ENCODE assay signal across 27 cellular contexts in the genomic region with DNA sequence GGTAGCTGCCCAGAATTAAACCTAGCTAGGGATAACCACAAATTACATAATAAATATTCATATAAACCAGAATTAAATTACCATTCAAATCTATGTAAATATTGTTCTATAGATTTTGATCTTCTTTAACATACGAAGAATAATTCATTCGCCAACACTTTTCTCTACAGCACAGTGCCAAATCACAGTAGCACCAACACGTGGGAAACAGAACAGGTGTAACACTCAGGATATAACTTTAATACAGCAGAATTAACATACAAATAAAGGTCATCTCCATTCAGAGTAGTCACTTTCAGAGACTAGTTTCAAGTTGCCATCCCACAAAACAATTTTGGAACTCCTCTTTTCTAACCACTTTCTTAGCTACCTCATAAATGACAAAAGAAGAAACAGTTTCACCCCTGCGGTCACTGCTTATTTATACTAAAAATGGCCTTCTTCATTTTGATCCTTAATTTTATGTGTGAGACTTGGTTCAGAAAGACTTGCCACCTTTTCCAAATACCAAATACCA.
"Had no signal": no experiment of that assay in that cellular context is flagged by ENCODE, and none has a peak within 500 bp of the region (broad histone marks: within the 10 kb centered on the region; RNA-seq: fewer than 3 reads in every experiment).

No MANE protein-coding gene starts in this region.

- DNase-seq: effector CD8-positive, alpha-beta T cell; endodermal cell; foreskin fibroblast; gastrocnemius medialis; head of caudate nucleus; kidney; natural killer cell; stimulated activated CD4-positive, alpha-beta T cell treated with anti-CD3 and anti-CD28 coated beads, Interleukin-12 subunit alpha, Interleukin-12 subunit beta, amount 100 ng/mL, for 4 hours; stimulated activated CD4-positive, alpha-beta T cell treated with anti-CD3 and anti-CD28 coated beads, Interleukin-1b, Interleukin-23, amount 100 ng/mL, for 48 hours; stimulated activated CD4-positive, alpha-beta T cell treated with anti-CD3 and anti-CD28 coated beads, Interleukin-4, amount 100 ng/mL, for 1 hour; stimulated activated CD8-positive, alpha-beta memory T cell treated with anti-CD3 and anti-CD28 coated beads, Interleukin-4, amount 100 ng/mL, for 48 hours; stimulated activated naive CD4-positive, alpha-beta T cell; stimulated activated naive CD8-positive, alpha-beta T cell treated with anti-CD3 and anti-CD28 coated beads, Interleukin-15, amount 100 ng/mL, for 72 hours; transverse colon; upper lobe of right lung; uterus had no signal

- H3K27me3 ChIP-seq: gastrocnemius medialis, right atrium auricular region, suprapubic skin, upper lobe of right lung, uterus had no signal

- H3K4me2 ChIP-seq: smooth muscle cell had no signal

- H3K9me3 Mint-ChIP-seq: dendritic cell treated with granulocyte-macrophage colony-stimulating factor and Interleukin-4, amounts not matched to agents 40 ng/mL and 50 ng/mL, for 4 days; endodermal cell; memory B cell; natural killer cell; stimulated activated naive CD8-positive, alpha-beta T cell treated with anti-CD3 and anti-CD28 coated beads, Interleukin-15, amount 100 ng/mL, for 72 hours had no signal

- H3K4me3 ChIP-seq: gastrocnemius medialis, lung, prostate gland, right atrium auricular region, smooth muscle cell, suprapubic skin, transverse colon, upper lobe of right lung, uterus had no signal

- H3K27ac ChIP-seq: epithelial cell of prostate, gastrocnemius medialis, prostate gland, right atrium auricular region, suprapubic skin, transverse colon, upper lobe of right lung, uterus had no signal

- H3K4me3 Mint-ChIP-seq: dendritic cell treated with granulocyte-macrophage colony-stimulating factor and Interleukin-4, amounts not matched to agents 40 ng/mL and 50 ng/mL, for 4 days; endodermal cell; memory B cell; natural killer cell; stimulated activated naive CD8-positive, alpha-beta T cell treated with anti-CD3 and anti-CD28 coated beads, Interleukin-15, amount 100 ng/mL, for 72 hours had no signal

- H3K36me3 ChIP-seq: gastrocnemius medialis, prostate gland, right atrium auricular region, suprapubic skin, transverse colon, upper lobe of right lung, uterus had no signal

- H3K27ac Mint-ChIP-seq: dendritic cell treated with granulocyte-macrophage colony-stimulating factor and Interleukin-4, amounts not matched to agents 40 ng/mL and 50 ng/mL, for 4 days; endodermal cell; memory B cell; stimulated activated naive CD8-positive, alpha-beta T cell treated with anti-CD3 and anti-CD28 coated beads, Interleukin-15, amount 100 ng/mL, for 72 hours had no signal

- H3K36me3 Mint-ChIP-seq: natural killer cell had no signal

- H3K4me1 ChIP-seq: prostate gland had no signal

- FAIRE-seq: kidney had no signal

- H3K9me3 ChIP-seq: gastrocnemius medialis, prostate gland, right atrium auricular region, suprapubic skin, transverse colon, upper lobe of right lung, uterus had no signal

- ATAC-seq: esophagus mucosa; gastrocnemius medialis; left lobe of liver; natural killer cell; sciatic nerve; stimulated activated naive CD8-positive, alpha-beta T cell treated with anti-CD3 and anti-CD28 coated beads, Interleukin-15, amount 100 ng/mL, for 72 hours; upper lobe of right lung had no signal

- H3K27me3 Mint-ChIP-seq: dendritic cell treated with granulocyte-macrophage colony-stimulating factor and Interleukin-4, amounts not matched to agents 40 ng/mL and 50 ng/mL, for 4 days; memory B cell; stimulated activated naive CD8-positive, alpha-beta T cell treated with anti-CD3 and anti-CD28 coated beads, Interleukin-15, amount 100 ng/mL, for 72 hours had no signal
